ENCODE assay signal across 8 cellular contexts in genomic region chr2:112584134-112584890, GRCh38. TPM values are rescaled to one million over a fixed set of nuclear protein-coding genes. Genes with fewer than 3 reads are reported as not detected.
DNase-seq lines count a peak whose midpoint lies in the region; ATAC-seq and TF ChIP-seq lines count a peak whose summit lies in the region.

Gene CHCHD5, plus strand, starts transcription at chr2:112584609. Its CDS starts 39 bp downstream, at chr2:112584648.

- peak within 1 kb of the TSS; percentile 89 for H2AFZ ChIP-seq in ACC112 (ENCODE audit: low read length, unreplicated experiment)
- peak within 1 kb of the TSS; percentile 98 for H2AFZ ChIP-seq in mammary epithelial cell (ENCODE audit: low read depth, low read length)

- BruUV-seq in mammary epithelial cell (replicated peaks; lab: Mats Ljungman, UMichigan), result no TSS peak

- H3K9ac ChIP-seq in mammary epithelial cell (ENCODE audit: insufficient read depth, low read length) (peak within 1 kb of the TSS; percentile 99), iPS-20b (ENCODE audit: low read depth, low read length) (peak within 1 kb of the TSS; percentile 90)

- H3K27ac ChIP-seq in ACC112 (ENCODE audit: low read depth, low read length) (peak within 1 kb of the TSS; percentile 96), mammary epithelial cell (ENCODE audit: insufficient read depth, low read depth, low read length) (peak within 1 kb of the TSS; percentile 98), iPS-20b (ENCODE audit: low read length) (peak within 1 kb of the TSS; percentile 72), skin epidermis (peak within 1 kb of the TSS; percentile 79 to 96 (median 89))

- ATAC-seq in GM18870 (IDR thresholded peaks at IDR 0.05; ENCODE audit: unreplicated experiment) (peak; percentile 90), HG03108 (IDR thresholded peaks at IDR 0.05; ENCODE audit: unreplicated experiment) (peak; percentile 86)

- in situ Hi-C loops in mammary epithelial cell (cut with MboI; ENCODE audit: low sequenced_read_pairs in 2 of 2), result no loop called here

- intact Hi-C loops in mammary epithelial cell (cut with micrococcal nuclease), result loop anchor here (1.0 to 5.0 kb wide), 5 partner anchors 38 to 697 kb away; partner anchors contain the start of gene ZC3H8

- no peak for TF ChIP-seq CTCF in WI38 (IDR thresholded peaks at IDR 0.05; ENCODE audit: low read depth, low read length)
- peak in 1 of 2 donors; percentile 16 for TF ChIP-seq CTCF in mammary epithelial cell (conservative IDR thresholded peaks at IDR 0.05 in 1 of 2, IDR thresholded peaks at IDR 0.05 in 1 of 2; ENCODE audit: extremely low read depth in 1 of 2, insufficient read depth in 1 of 2, low read depth in 1 of 2, low read length in 2 of 2)

- H3K27me3 ChIP-seq in ACC112 (ENCODE audit: insufficient read depth, low read length) (no peaks in the 10 kb centered on the region), mammary epithelial cell (ENCODE audit: insufficient read depth, low read length) (no peaks in the 10 kb centered on the region), iPS-20b (ENCODE audit: insufficient read depth, low read length) (no peaks in the 10 kb centered on the region)

- CTCF ChIA-PET in mammary epithelial cell (lab: Charles Lee; ENCODE audit: low non-redundant PET), result no interaction called here

- WGBS in mammary epithelial cell (ENCODE audit: low coverage, missing lambda C conversion rate), result under 1% methylated on average over 36 of the region's 54 CpGs

- H3K4me3 ChIP-seq in ACC112 (ENCODE audit: low read depth, low read length) (peak within 1 kb of the TSS; percentile 90), WI38 (ENCODE audit: low read depth, low read length) (peak within 1 kb of the TSS; percentile 80), mammary epithelial cell (replicated peaks in 1 of 3; ENCODE audit: insufficient read depth in 1 of 3, low read depth in 2 of 3, low read length in 3 of 3) (peak within 1 kb of the TSS; percentile 67 to 85 (median 72)), iPS-20b (ENCODE audit: low read length) (peak within 1 kb of the TSS; percentile 93), skin epidermis (peak within 1 kb of the TSS; percentile 43 to 69 (median 54))

- H3K79me2 ChIP-seq in ACC112 (ENCODE audit: control insufficient read depth, insufficient read depth, low read length, unreplicated experiment) (no peaks in the 10 kb centered on the region), mammary epithelial cell (ENCODE audit: insufficient read depth, low read length) (peaks cover 20% of the 10 kb centered on the region)

- H3K9me3 ChIP-seq in mammary epithelial cell (replicated peaks; ENCODE audit: insufficient read depth, low read length), result no peaks in the 10 kb centered on the region
- H3K9me3 ChIP-seq in iPS-20b (ENCODE audit: insufficient read depth, low read depth, low read length), result no peaks in the 10 kb centered on the region

- H3K4me2 ChIP-seq in mammary epithelial cell (ENCODE audit: insufficient read depth, low read depth, low read length), result peak within 1 kb of the TSS; percentile 86

- H3K4me1 ChIP-seq in ACC112 (ENCODE audit: control insufficient read depth, insufficient read depth, low read length, unreplicated experiment) (peaks cover 20% of the 10 kb centered on the region), mammary epithelial cell (ENCODE audit: insufficient read depth, low read length) (peaks cover 21% of the 10 kb centered on the region), iPS-20b (ENCODE audit: insufficient read depth, low read length) (peaks cover 5% of the 10 kb centered on the region; the same call in 1 of the 2 replicates)

- H3K36me3 ChIP-seq in ACC112 (ENCODE audit: insufficient read depth, low read length) (no peaks in the 10 kb centered on the region), mammary epithelial cell (ENCODE audit: insufficient read depth, low read length) (peaks cover 3% of the 10 kb centered on the region), iPS-20b (ENCODE audit: insufficient read depth, low read depth, low read length) (peaks cover 15% of the 10 kb centered on the region; the same call in 1 of the 2 replicates)

- DNase-seq in NCI-H2227 (lab: John Stamatoyannopoulos, UW; ENCODE audit: unreplicated experiment) (peak; percentile 97), mammary epithelial cell (peak; percentile 97)

- dilution Hi-C loops in mammary epithelial cell (cut with HindIII; ENCODE audit: low sequenced_read_pairs), result no loop called here

- no peaks in the 10 kb centered on the region for H4K20me1 ChIP-seq in mammary epithelial cell (ENCODE audit: insufficient read depth, low read length)

RNA-seq across cellular contexts. Expression of gene CHCHD5, which starts in this region (rescaled TPM):
- total RNA-seq in mammary epithelial cell, result 10 to 100 TPM; 10.2 to 42.6 TPM
- polyA plus RNA-seq in mammary epithelial cell, result 32.6 TPM
- polyA minus RNA-seq in mammary epithelial cell, result 19.7 TPM

Comparison
In these comparisons a context has a peak if more than half of its experiments do, and no peak if none do; other contexts are left out.
1. Peak in every context shown above with its lines: DNase-seq, ATAC-seq, H3K4me3 ChIP-seq and H3K27ac ChIP-seq.